ENCODE assay signal across 25 cellular contexts in genomic region chr10:70000262-70000661, GRCh38. TPM values are rescaled to one million over a fixed set of nuclear protein-coding genes. Genes with fewer than 3 reads are reported as not detected.
DNase-seq lines count a peak whose midpoint lies in the region; ATAC-seq, FAIRE-seq and TF ChIP-seq lines count a peak whose summit lies in the region.
"Had no signal": no experiment of that assay in that cellular context is flagged by ENCODE, and none has a peak within 500 bp of the region (broad histone marks: within the 10 kb centered on the region; RNA-seq: fewer than 3 reads in every experiment).

No MANE protein-coding gene starts in this region.

- 72% methylated on average over 4 of the region's 4 CpGs for WGBS in A549 (ENCODE audit: missing lambda C conversion rate)

- no peak overlapping the region for H3K4me2 ChIP-seq in A549
- H3K4me2 ChIP-seq: BLaER1 had no signal

- DNase-seq in A549 (ENCODE audit: low read depth in 1 of 2, low spot score in 1 of 2): no peak
- DNase-seq in WTC11 (ENCODE audit: low spot score): no peak
- no peak for DNase-seq in urothelium cell line (ENCODE audit: low spot score)
- DNase-seq in T1000 (lab: John Stamatoyannopoulos, UW): no peak
- DNase-seq: ACHN; BE2C; C1 segment of cervical spinal cord; CD4-positive, alpha-beta memory T cell; CD4-positive, CD25-positive, alpha-beta regulatory T cell; CD8-positive, alpha-beta memory T cell; COR-L47; DMS 273 treated with DMSO at 0.1 percent for 48 hours; DMS153; DMS53; DMS79; DND-41; EL; GDM1 had no signal

- no peak overlapping the region for H3K4me3 ChIP-seq in A549
- H3K4me3 ChIP-seq: BLaER1, GM12878 had no signal

- TF ChIP-seq CTCF in A549 (IDR thresholded peaks at IDR 0.05) (no peak), WTC11 (IDR thresholded peaks at IDR 0.05) (no peak)

- TF ChIP-seq RAD21 in A549 (conservative IDR thresholded peaks at IDR 0.05 in 1 of 2, IDR thresholded peaks at IDR 0.05 in 1 of 2): no peak

- H3K4me3 Mint-ChIP-seq in WTC11: no peak overlapping the region
- H3K4me3 Mint-ChIP-seq: CD14-positive monocyte; CD4-positive, alpha-beta memory T cell; CD4-positive, CD25-positive, alpha-beta regulatory T cell; CD8-positive, alpha-beta memory T cell had no signal

- no peak for TF ChIP-seq POLR2A in A549 (IDR thresholded peaks at IDR 0.05; ENCODE audit: low read length)

- H3K9me3 ChIP-seq in A549: no peaks in the 10 kb centered on the region
- H3K9me3 ChIP-seq: BE2C, BLaER1 had no signal

- CTCF ChIA-PET in A549 (lab: Yijun Ruan, JAX): interaction anchor here (1.0 kb wide), 1 partner anchor 14 kb away, joined by 4 read pairs; no protein-coding TSS in a partner anchor
- CTCF ChIA-PET in WTC11 (lab: Charles Lee): no interaction called here

- no peaks in the 10 kb centered on the region for H3K36me3 Mint-ChIP-seq in WTC11
- H3K36me3 Mint-ChIP-seq: CD14-positive monocyte; CD4-positive, alpha-beta memory T cell; CD4-positive, CD25-positive, alpha-beta regulatory T cell; CD8-positive, alpha-beta memory T cell had no signal

- FAIRE-seq in A549 (lab: Jason Lieb, UNC) (no peak), urothelium cell line (lab: Jason Lieb, UNC) (peak; percentile 27)
- FAIRE-seq: GM12892, GM18507 had no signal

- peaks cover 14% of the 10 kb centered on the region for H3K9me3 Mint-ChIP-seq in WTC11

- no peaks in the 10 kb centered on the region for H3K4me1 Mint-ChIP-seq in WTC11
- H3K4me1 Mint-ChIP-seq: CD4-positive, alpha-beta memory T cell; CD4-positive, CD25-positive, alpha-beta regulatory T cell; CD8-positive, alpha-beta memory T cell had no signal

- no peaks in the 10 kb centered on the region for H3K4me1 ChIP-seq in A549
- H3K4me1 ChIP-seq: BE2C, BLaER1 had no signal

- H3K27ac Mint-ChIP-seq in WTC11: no peak overlapping the region
- H3K27ac Mint-ChIP-seq: CD4-positive, alpha-beta memory T cell; CD4-positive, CD25-positive, alpha-beta regulatory T cell; CD8-positive, alpha-beta memory T cell had no signal

- TF ChIP-seq EP300 in A549 (IDR thresholded peaks at IDR 0.05): no peak

- H3K27me3 Mint-ChIP-seq in WTC11 (ENCODE audit: low read depth): peaks cover 7% of the 10 kb centered on the region; the same call in 1 of the 2 replicates

- POLR2A ChIA-PET in A549 (lab: Yijun Ruan, JAX) (no interaction called here), WTC11 (lab: Charles Lee) (no interaction called here)

- ATAC-seq in A549: no peak
- ATAC-seq in WTC11: no peak
- no peak for ATAC-seq in HG03108 (IDR thresholded peaks at IDR 0.05; ENCODE audit: unreplicated experiment)
- ATAC-seq: GM12878 had no signal

- no peak overlapping the region for H3K27ac ChIP-seq in A549
- H3K27ac ChIP-seq: 22Rv1, BLaER1 had no signal

TF ChIP-seq in A549, 52 proteins besides CTCF, POLR2A, EP300 and RAD21:
- TF ChIP-seq ZC3H11A (IDR thresholded peaks at IDR 0.05): peak; percentile 51
- no peak for TF ChIP-seq POLR2AphosphoS2 (conservative IDR thresholded peaks at IDR 0.05; ENCODE audit: low read length)
TF ChIP-seq in A549: peak in this region for 1.

TF ChIP-seq in WTC11, 78 proteins besides CTCF, POLR2A, EP300 and RAD21:
- peak; percentile 48; the same call in 1 of the 2 replicates for TF ChIP-seq HMGA2 (CRISPR knock-in tag; IDR thresholded peaks at IDR 0.05)
- no peak for TF ChIP-seq ZNF263 (CRISPR knock-in tag; IDR thresholded peaks at IDR 0.05; ENCODE audit: low read depth)
TF ChIP-seq in WTC11: peak in this region for 1.

RNA-seq across cellular contexts. Expression of gene MACROH2A2, which starts 52.4 kb away (rescaled TPM):
- polyA plus RNA-seq in A549 (2011; rRNA removed) (19.7 and 22.2 TPM in 2 replicates), A549 (2017; fragmentation: RNase III; extraction: RNeasy Plus Mini Kit Qiagen cat#74134 plus additional on column Dnase treatment) (27.5 to 30.9 TPM (median 29.6 TPM) in 3 replicates)
- polyA plus RNA-seq in A549 (2012; cell fraction: cytosol; rRNA removed): 23.7 and 25.1 TPM in 2 replicates
- 18.5 and 23.7 TPM in 2 replicates for polyA plus RNA-seq in A549 (2012; cell fraction: nucleus; rRNA removed)
- polyA minus RNA-seq in A549 (2011; rRNA and poly(A)+ RNA removed): 17.9 and 18.6 TPM in 2 replicates
- total RNA-seq in WTC11 (2021): 33.0 to 35.4 TPM (median 33.5 TPM) in 3 replicates
- total RNA-seq: GM12878 had no signal
